9 cellular contexts compared by ENCODE assay signal in the genomic region with DNA sequence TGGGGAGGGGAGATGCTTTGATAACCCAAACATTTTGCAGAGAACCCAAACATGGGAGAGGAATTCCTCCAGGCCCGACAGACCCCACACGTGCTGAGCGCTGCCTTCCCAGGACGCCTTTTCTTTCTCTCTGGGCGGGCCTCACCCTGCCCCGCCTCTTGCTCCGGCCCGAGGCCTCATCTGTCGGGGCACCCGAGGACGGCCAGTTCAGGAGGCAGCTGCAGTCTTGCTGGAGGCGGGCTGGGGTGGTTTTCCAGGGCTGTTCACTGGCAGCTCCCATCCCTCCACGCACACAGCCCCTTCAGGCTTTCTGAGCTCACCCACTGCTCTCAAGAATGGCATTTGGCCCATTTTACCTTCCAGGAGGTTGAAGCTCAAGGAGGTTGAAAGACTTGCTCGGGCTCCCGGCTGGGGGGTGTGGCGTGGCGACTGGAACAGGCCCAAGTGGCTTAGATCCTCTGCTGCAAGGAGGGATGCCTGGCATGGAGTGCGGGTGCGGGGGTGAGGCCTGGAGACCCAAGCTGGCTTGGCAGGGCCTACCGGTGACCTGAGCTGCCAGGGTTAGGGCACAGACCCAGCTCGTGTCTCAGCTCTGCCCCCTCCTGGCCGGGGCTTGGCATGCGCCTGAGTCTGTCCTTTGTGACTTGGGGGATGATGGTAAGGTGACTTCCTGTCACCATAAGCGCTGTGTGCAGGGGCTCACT.
DNase-seq lines count a peak whose midpoint lies in the region; ATAC-seq, FAIRE-seq and TF ChIP-seq lines count a peak whose summit lies in the region.
"Had no signal": no experiment of that assay in that cellular context is flagged by ENCODE, and none has a peak within 500 bp of the region (broad histone marks: within the 10 kb centered on the region; RNA-seq: fewer than 3 reads in every experiment).

No MANE protein-coding gene starts in this region.

- no peak overlapping the region for H2AFZ ChIP-seq in K562 (ENCODE audit: low read depth, low read length)

- DNase-seq in DMS79 (lab: John Stamatoyannopoulos, UW) (peak; percentile 43), SK-MEL-5 (ENCODE audit: low read depth, low spot score) (peak; percentile 66), K562 (ENCODE audit: extremely low read depth in 1 of 4, low spot score in 3 of 4) (peak; percentile 58 to 78 (median 72)), immature natural killer cell (peak; percentile 63 to 70 (median 64)), NCI-H1092 treated with DMSO at 0.1 percent for 48 hours (lab: John Stamatoyannopoulos, UW) (no peak)
- DNase-seq in stimulated activated CD4-positive, alpha-beta T cell treated with anti-CD3 and anti-CD28 coated beads, Interleukin-2, amount 100 ng/mL, for 48 hours = peak; percentile 57 to 68

- no peaks in the 10 kb centered on the region for H3K4me1 Mint-ChIP-seq in immature natural killer cell

- no peak overlapping the region for H3K4me2 ChIP-seq in K562 (ENCODE audit: insufficient read depth, low read length)

- no peaks in the 10 kb centered on the region for H3K9me3 ChIP-seq in K562 (replicated peaks; ENCODE audit: control insufficient read depth, insufficient read depth, low read depth, low read length)

- peaks cover 0 to 36% of the 10 kb centered on the region in 2 experiments; a peak in 3 of 5 replicates for H3K27me3 ChIP-seq in K562 (ENCODE audit: control insufficient read depth in 2 of 2, insufficient read depth in 2 of 2, low read length in 2 of 2)

- FAIRE-seq in K562 (lab: Jason Lieb, UNC) = peak; percentile 78

- BruUV-seq in K562 (replicated peaks; lab: Mats Ljungman, UMichigan) = no TSS peak

- TF ChIP-seq RAD21 in K562 (CRISPR knock-in tag; conservative IDR thresholded peaks at IDR 0.05 in 1 of 2, IDR thresholded peaks at IDR 0.05 in 1 of 2) = peak in 1 of 2 experiments; percentile 66; a peak in 2 of 4 replicates

- H3K4me1 ChIP-seq in K562 (replicated peaks in 1 of 2; ENCODE audit: control insufficient read depth in 2 of 2, insufficient read depth in 2 of 2, low read length in 2 of 2) = peaks cover 0 to 9% of the 10 kb centered on the region in 2 experiments; a peak in 1 of 5 replicates

- ATAC-seq in HG03103 (IDR thresholded peaks at IDR 0.05; ENCODE audit: low read depth, unreplicated experiment) (peak; percentile 63), K562 (peak; percentile 94), GM21737 (IDR thresholded peaks at IDR 0.05; ENCODE audit: unreplicated experiment) (no peak)

- H3K36me3 Mint-ChIP-seq in immature natural killer cell = no peaks in the 10 kb centered on the region

- no peak overlapping the region for H3K27ac ChIP-seq in K562 (ENCODE audit: extremely low read depth, low read depth, low read length)

- POLR2A ChIA-PET in K562 (lab: Yijun Ruan, JAX) = interaction anchor here (0.9 kb wide), 1 partner anchor 58 kb away, joined by 3 read pairs; no protein-coding TSS in a partner anchor

- no peaks in the 10 kb centered on the region for H3K79me2 ChIP-seq in K562 (ENCODE audit: control insufficient read depth, insufficient read depth, low read length)

- WGBS in K562 (ENCODE audit: insufficient coverage, low coverage, missing lambda C conversion rate) = under 1% methylated on average over 23 of the region's 24 CpGs

- no peaks in the 10 kb centered on the region for H3K9me1 ChIP-seq in K562 (ENCODE audit: control insufficient read depth, insufficient read depth, low read length)

- no peak overlapping the region for H3K4me3 Mint-ChIP-seq in immature natural killer cell
- H3K4me3 Mint-ChIP-seq: T-helper 1 cell treated with Interleukin-12 subunit alpha and Interleukin-12 subunit beta and Interleukin-4 antibody, amounts not matched to agents 30 μg/mL and 1 μg/mL, for 36 hours had no signal

- intact Hi-C loops in K562 (cut with micrococcal nuclease) = loop anchor here (2.0 kb wide), 1 partner anchor 143 kb away; a partner anchor contains a TSS

- TF ChIP-seq POLR2A in K562 (conservative IDR thresholded peaks at IDR 0.05) = no peak

- H3K9me3 Mint-ChIP-seq in immature natural killer cell = no peaks in the 10 kb centered on the region

- H3K27ac Mint-ChIP-seq in immature natural killer cell = no peak overlapping the region
- H3K27ac Mint-ChIP-seq: T-helper 1 cell treated with Interleukin-12 subunit alpha and Interleukin-12 subunit beta and Interleukin-4 antibody, amounts not matched to agents 30 μg/mL and 1 μg/mL, for 36 hours had no signal

- CTCF ChIA-PET in K562 (lab: Yijun Ruan, JAX; ENCODE audit: low intra/inter-chr PET ratio) = no interaction called here

- peaks cover 3 to 6% (median 6%) of the 10 kb centered on the region in 3 donors for H3K27me3 Mint-ChIP-seq in immature natural killer cell (ENCODE audit: low read depth in 3 of 3)

- no peak overlapping the region for H3K9ac ChIP-seq in K562 (ENCODE audit: insufficient read depth in 1 of 2, low read depth in 2 of 2, low read length in 2 of 2)

- peak; percentile 74 to 78 (median 76) for TF ChIP-seq CTCF in K562 (IDR thresholded peaks at IDR 0.05 in 2 of 3, conservative IDR thresholded peaks at IDR 0.05 in 1 of 3; ENCODE audit: insufficient read depth in 2 of 3, low read depth in 1 of 3, low read length in 3 of 3)

- 0 out of 2 replicates have a peak, but pooled peaks cover 3% of the 10 kb centered on the region for H4K20me1 ChIP-seq in K562 (replicated peaks; ENCODE audit: control insufficient read depth, insufficient read depth, low read length)

- no peak overlapping the region for H3K4me3 ChIP-seq in K562

- in situ Hi-C loops in SK-MEL-5 (cut with HindIII; ENCODE audit: low pct_unique_long_range_greater_than_20kb, low sequenced_read_pairs) = no loop called here
- in situ Hi-C loops in K562 (cut with MboI) = no loop called here

- H3K36me3 ChIP-seq in K562 (ENCODE audit: control insufficient read depth, insufficient read depth, low read length) = no peaks in the 10 kb centered on the region

- TF ChIP-seq EP300 in K562 (IDR thresholded peaks at IDR 0.05; ENCODE audit: low read length) = no peak

TF ChIP-seq in K562, 482 proteins besides CTCF, POLR2A, EP300 and RAD21:
- TF ChIP-seq STAG1 (CRISPR knock-in tag; IDR thresholded peaks at IDR 0.05; ENCODE audit: borderline replicate concordance) (peak; percentile 41; the same call in 1 of the 2 replicates), GTF2A2 (tag; IDR thresholded peaks at IDR 0.05) (no peak), TCF7L2 (IDR thresholded peaks at IDR 0.05; ENCODE audit: low read depth, low read length) (no peak), ZNF707 (CRISPR knock-in tag; conservative IDR thresholded peaks at IDR 0.05) (no peak), ZBTB17 (CRISPR knock-in tag; IDR thresholded peaks at IDR 0.05) (no peak), TGIF2 (CRISPR knock-in tag; IDR thresholded peaks at IDR 0.05) (no peak), SP2 (IDR thresholded peaks at IDR 0.05; ENCODE audit: extremely low read depth, low read depth, low read length, poor library complexity, severe bottlenecking) (no peak), ZNF644 (tag; IDR thresholded peaks at IDR 0.05; ENCODE audit: low read depth) (no peak), TAL1 (IDR thresholded peaks at IDR 0.05) (no peak), SMC3 (conservative IDR thresholded peaks at IDR 0.05; ENCODE audit: insufficient read depth, low read depth, low read length) (peak; percentile 58)
- TF ChIP-seq, protein P1, sequence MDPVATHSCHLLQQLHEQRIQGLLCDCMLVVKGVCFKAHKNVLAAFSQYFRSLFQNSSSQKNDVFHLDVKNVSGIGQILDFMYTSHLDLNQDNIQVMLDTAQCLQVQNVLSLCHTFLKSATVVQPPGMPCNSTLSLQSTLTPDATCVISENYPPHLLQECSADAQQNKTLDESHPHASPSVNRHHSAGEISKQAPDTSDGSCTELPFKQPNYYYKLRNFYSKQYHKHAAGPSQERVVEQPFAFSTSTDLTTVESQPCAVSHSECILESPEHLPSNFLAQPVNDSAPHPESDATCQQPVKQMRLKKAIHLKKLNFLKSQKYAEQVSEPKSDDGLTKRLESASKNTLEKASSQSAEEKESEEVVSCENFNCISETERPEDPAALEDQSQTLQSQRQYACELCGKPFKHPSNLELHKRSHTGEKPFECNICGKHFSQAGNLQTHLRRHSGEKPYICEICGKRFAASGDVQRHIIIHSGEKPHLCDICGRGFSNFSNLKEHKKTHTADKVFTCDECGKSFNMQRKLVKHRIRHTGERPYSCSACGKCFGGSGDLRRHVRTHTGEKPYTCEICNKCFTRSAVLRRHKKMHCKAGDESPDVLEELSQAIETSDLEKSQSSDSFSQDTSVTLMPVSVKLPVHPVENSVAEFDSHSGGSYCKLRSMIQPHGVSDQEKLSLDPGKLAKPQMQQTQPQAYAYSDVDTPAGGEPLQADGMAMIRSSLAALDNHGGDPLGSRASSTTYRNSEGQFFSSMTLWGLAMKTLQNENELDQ (CRISPR knock-in tag; IDR thresholded peaks at IDR 0.05; ENCODE audit: borderline replicate concordance) = no peak
